ENCODE assay signal across 16 cellular contexts in the genomic region with DNA sequence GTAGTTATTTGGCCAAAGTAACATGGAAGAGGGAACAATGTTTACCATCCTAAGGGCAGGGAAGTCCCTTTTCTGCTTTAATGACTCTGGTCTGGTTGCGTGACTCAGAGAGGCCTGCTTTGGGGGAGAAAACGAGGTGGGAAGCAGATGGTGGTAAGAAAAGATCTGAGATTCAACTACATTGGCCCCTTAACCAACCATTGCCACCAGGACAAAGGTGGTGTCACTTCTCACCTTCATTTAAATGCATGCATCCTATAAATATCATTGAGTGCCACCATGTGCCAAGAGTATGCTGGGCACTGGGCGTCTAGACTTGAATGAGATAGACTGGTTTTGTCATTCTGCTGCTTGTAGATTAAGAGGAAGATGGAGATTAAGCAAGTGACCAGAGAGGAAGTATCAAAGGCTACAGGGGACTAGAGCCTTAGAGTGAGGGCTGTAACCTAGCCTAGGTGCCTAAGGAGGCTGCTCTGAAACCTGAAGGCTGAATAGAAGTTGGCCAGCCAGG. TPM values are rescaled to one million over a fixed set of nuclear protein-coding genes. Genes with fewer than 3 reads are reported as not detected.
DNase-seq lines count a peak whose midpoint lies in the region; ATAC-seq and TF ChIP-seq lines count a peak whose summit lies in the region.
"Had no signal": no experiment of that assay in that cellular context is flagged by ENCODE, and none has a peak within 500 bp of the region (broad histone marks: within the 10 kb centered on the region; RNA-seq: fewer than 3 reads in every experiment).

No MANE protein-coding gene starts in this region.

- no peaks in the 10 kb centered on the region for H3K9me3 Mint-ChIP-seq in activated naive CD4-positive, alpha-beta T cell treated with anti-CD3 and anti-CD28 coated beads, Interleukin-2, amount 50 U/mL, for 72 hours
- H3K9me3 Mint-ChIP-seq in neural crest cell, result no peaks in the 10 kb centered on the region

- DNase-seq in GM06990 (ENCODE audit: extremely low read depth, insufficient read length) (peak; percentile 52), NB4 (ENCODE audit: low read depth) (peak; percentile 67), neural crest cell (ENCODE audit: low read depth, low spot score) (no peak), mucosa of descending colon (no peak), thyroid gland (no peak)
- no peak for DNase-seq in activated naive CD4-positive, alpha-beta T cell treated with anti-CD3 and anti-CD28 coated beads, Interleukin-2, amount 50 U/mL, for 72 hours (ENCODE audit: low spot score in 2 of 2)
- DNase-seq: adrenal gland; DMS79; left ventricle myocardium inferior; NCI-H1436 treated with DMSO at 0.1 percent for 48 hours; ovary; stimulated activated naive CD4-positive, alpha-beta T cell treated with Interleukin-2 at 50 U/mL for 16 hours had no signal

- peak overlapping the region; percentile 75 to 91 for H3K27ac Mint-ChIP-seq in activated naive CD4-positive, alpha-beta T cell treated with anti-CD3 and anti-CD28 coated beads, Interleukin-2, amount 50 U/mL, for 72 hours
- H3K27ac Mint-ChIP-seq in neural crest cell (ENCODE audit: unreplicated experiment), result no peak overlapping the region

- TF ChIP-seq CTCF in GM06990 (IDR thresholded peaks at IDR 0.05; ENCODE audit: insufficient read depth, low read length, poor library complexity, severe bottlenecking) (no peak), NB4 (IDR thresholded peaks at IDR 0.05; ENCODE audit: low read depth, low read length) (no peak), neural crest cell (conservative IDR thresholded peaks at IDR 0.05) (no peak), mucosa of descending colon (IDR thresholded peaks at IDR 0.05) (no peak), thyroid gland (IDR thresholded peaks at IDR 0.05) (no peak)

- H3K27me3 ChIP-seq in GM06990 (replicated peaks; ENCODE audit: control insufficient read depth, insufficient read depth, low read length) (no peaks in the 10 kb centered on the region), thyroid gland (no peaks in the 10 kb centered on the region)
- H3K27me3 ChIP-seq: adrenal gland, gastroesophageal sphincter, ovary had no signal

- H3K4me3 ChIP-seq in GM06990 (replicated peaks; ENCODE audit: low read depth, low read length), result no peak overlapping the region
- no peak overlapping the region for H3K4me3 ChIP-seq in NB4 (ENCODE audit: low read depth, low read length)
- H3K4me3 ChIP-seq in mucosa of descending colon, result no peak overlapping the region
- no peak overlapping the region for H3K4me3 ChIP-seq in thyroid gland (replicated peaks in 1 of 3)
- H3K4me3 ChIP-seq: adrenal gland, gastroesophageal sphincter, left ventricle myocardium inferior, ovary had no signal

- peaks cover 34% of the 10 kb centered on the region for H3K4me1 ChIP-seq in mucosa of descending colon (ENCODE audit: low read depth)
- H3K4me1 ChIP-seq in thyroid gland, result peaks cover 10 to 13% of the 10 kb centered on the region in 2 donors

- TF ChIP-seq POLR2A in NB4 (IDR thresholded peaks at IDR 0.05; ENCODE audit: extremely low read depth, insufficient read length), result no peak
- no peak for TF ChIP-seq POLR2A in thyroid gland (IDR thresholded peaks at IDR 0.05)

- intact Hi-C loops in mucosa of descending colon (cut with DNase I, micrococcal nuclease) (no loop called here), thyroid gland (cut with DNase I) (no loop called here)

- no peaks in the 10 kb centered on the region for H3K9me3 ChIP-seq in mucosa of descending colon
- H3K9me3 ChIP-seq in thyroid gland, result no peaks in the 10 kb centered on the region
- H3K9me3 ChIP-seq: adrenal gland, gastroesophageal sphincter, left ventricle myocardium inferior, ovary had no signal

- H3K4me1 Mint-ChIP-seq in neural crest cell, result peaks cover 24% of the 10 kb centered on the region

- peak in 1 of 2 donors; percentile 2 for ATAC-seq in activated naive CD4-positive, alpha-beta T cell treated with anti-CD3 and anti-CD28 coated beads, Interleukin-2, amount 50 U/mL, for 72 hours
- ATAC-seq in HG03045 (IDR thresholded peaks at IDR 0.05; ENCODE audit: unreplicated experiment) (no peak), mucosa of descending colon (no peak), GM19463 (IDR thresholded peaks at IDR 0.05; ENCODE audit: unreplicated experiment) (no peak)
- ATAC-seq: gastroesophageal sphincter, Panc1 had no signal

- peaks cover 31% of the 10 kb centered on the region for H3K27me3 Mint-ChIP-seq in neural crest cell (ENCODE audit: low read depth)

- peak overlapping the region; percentile 44 for H3K4me3 Mint-ChIP-seq in neural crest cell

- H3K27ac ChIP-seq in thyroid gland, result no peak overlapping the region
- H3K27ac ChIP-seq: adrenal gland, gastroesophageal sphincter, left ventricle myocardium inferior, ovary had no signal

- H3K36me3 Mint-ChIP-seq in activated naive CD4-positive, alpha-beta T cell treated with anti-CD3 and anti-CD28 coated beads, Interleukin-2, amount 50 U/mL, for 72 hours, result peaks cover 28 to 41% of the 10 kb centered on the region in 2 donors
- no peaks in the 10 kb centered on the region for H3K36me3 Mint-ChIP-seq in neural crest cell (ENCODE audit: low read depth)

- WGBS in thyroid gland, 2 donors, result 90 to 96% methylated on average over 3 of the region's 3 CpGs

- H3K36me3 ChIP-seq in GM06990 (ENCODE audit: control insufficient read depth, insufficient read depth, low read length) (no peaks in the 10 kb centered on the region), mucosa of descending colon (ENCODE audit: low read depth) (no peaks in the 10 kb centered on the region), thyroid gland (no peaks in the 10 kb centered on the region)
- H3K36me3 ChIP-seq: adrenal gland, gastroesophageal sphincter, left ventricle myocardium inferior, ovary had no signal

RNA-seq across cellular contexts. Expression of a gene that starts 3.6 kb away (rescaled TPM):
- 100 to 1,000 TPM in 1 of 2 donors, 10 to 100 TPM in 1; 90.4 to 139 TPM for total RNA-seq in activated naive CD4-positive, alpha-beta T cell treated with anti-CD3 and anti-CD28 coated beads, Interleukin-2, amount 50 U/mL, for 72 hours
- total RNA-seq in neural crest cell (11.8 and 13.8 TPM in 2 replicates), mucosa of descending colon (100 to 1,000 TPM in 2 of 3 donors, 10 to 100 TPM in 1; 58.3 to 195 (median 109) TPM), thyroid gland (10 to 100 TPM; 19.6 to 73.8 (median 53.6) TPM)

Comparison
In these comparisons a context has a peak if more than half of its experiments do, and no peak if none do; other contexts are left out.
1. DNase-seq: peak in GM06990 (single experiment) and NB4 (single experiment); none in activated naive CD4-positive, alpha-beta T cell treated with anti-CD3 and anti-CD28 coated beads, Interleukin-2, amount 50 U/mL, for 72 hours (0 of 2), neural crest cell (single experiment), mucosa of descending colon (0 of 3) and thyroid gland (0 of 2).